Comparison of ENCODE assay signal across 1 cellular context in the genomic region with DNA sequence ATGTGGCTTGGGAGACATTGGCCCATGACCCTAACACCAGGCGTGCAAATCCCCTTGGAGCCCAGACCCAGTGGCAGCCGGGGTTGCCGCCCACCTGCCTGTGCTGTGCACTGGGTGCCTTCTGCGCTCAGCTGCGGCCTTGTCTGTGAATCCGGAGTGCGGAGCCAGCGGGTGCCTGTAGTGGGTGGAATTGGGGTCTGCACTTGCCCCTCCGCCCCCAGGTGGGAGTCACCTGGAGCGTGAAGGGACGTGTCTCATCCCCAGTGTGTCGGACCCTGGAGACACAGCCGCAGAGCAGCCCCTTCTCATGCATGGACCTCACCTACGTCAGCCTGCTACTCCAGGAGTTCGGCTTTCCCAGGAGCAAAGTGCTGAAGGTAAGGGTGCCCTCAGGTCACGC.
TF ChIP-seq lines count a peak whose summit lies in the region.

No MANE protein-coding gene starts in this region.

TF ChIP-seq in IMR-90, 13 proteins besides CTCF, POLR2A, EP300 and RAD21 (continued from another document):
- no peak for TF ChIP-seq USF2 (IDR thresholded peaks at IDR 0.05; ENCODE audit: low read depth, low read length)
- no peak for TF ChIP-seq MAFK (IDR thresholded peaks at IDR 0.05; ENCODE audit: low read depth, low read length)
- TF ChIP-seq, protein P1, sequence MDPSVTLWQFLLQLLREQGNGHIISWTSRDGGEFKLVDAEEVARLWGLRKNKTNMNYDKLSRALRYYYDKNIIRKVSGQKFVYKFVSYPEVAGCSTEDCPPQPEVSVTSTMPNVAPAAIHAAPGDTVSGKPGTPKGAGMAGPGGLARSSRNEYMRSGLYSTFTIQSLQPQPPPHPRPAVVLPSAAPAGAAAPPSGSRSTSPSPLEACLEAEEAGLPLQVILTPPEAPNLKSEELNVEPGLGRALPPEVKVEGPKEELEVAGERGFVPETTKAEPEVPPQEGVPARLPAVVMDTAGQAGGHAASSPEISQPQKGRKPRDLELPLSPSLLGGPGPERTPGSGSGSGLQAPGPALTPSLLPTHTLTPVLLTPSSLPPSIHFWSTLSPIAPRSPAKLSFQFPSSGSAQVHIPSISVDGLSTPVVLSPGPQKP (IDR thresholded peaks at IDR 0.05; ENCODE audit: borderline replicate concordance, low read depth, low read length): no peak
- TF ChIP-seq FOS (IDR thresholded peaks at IDR 0.05; ENCODE audit: low read depth, low read length): no peak
- no peak for TF ChIP-seq CHD1 (IDR thresholded peaks at IDR 0.05; ENCODE audit: low read depth, low read length)
- no peak for TF ChIP-seq CEBPB (IDR thresholded peaks at IDR 0.05; ENCODE audit: low read depth, low read length)
- TF ChIP-seq BHLHE40 (IDR thresholded peaks at IDR 0.05; ENCODE audit: low read depth, low read length): no peak
- no peak for TF ChIP-seq MAZ (IDR thresholded peaks at IDR 0.05; ENCODE audit: borderline replicate concordance, low read depth, low read length)
- TF ChIP-seq RCOR1 (IDR thresholded peaks at IDR 0.05; ENCODE audit: insufficient replicate concordance, low read length): no peak
- TF ChIP-seq RFX5 (IDR thresholded peaks at IDR 0.05; ENCODE audit: low read depth, low read length): no peak
